21 cellular contexts compared by ENCODE assay signal in the genomic region with DNA sequence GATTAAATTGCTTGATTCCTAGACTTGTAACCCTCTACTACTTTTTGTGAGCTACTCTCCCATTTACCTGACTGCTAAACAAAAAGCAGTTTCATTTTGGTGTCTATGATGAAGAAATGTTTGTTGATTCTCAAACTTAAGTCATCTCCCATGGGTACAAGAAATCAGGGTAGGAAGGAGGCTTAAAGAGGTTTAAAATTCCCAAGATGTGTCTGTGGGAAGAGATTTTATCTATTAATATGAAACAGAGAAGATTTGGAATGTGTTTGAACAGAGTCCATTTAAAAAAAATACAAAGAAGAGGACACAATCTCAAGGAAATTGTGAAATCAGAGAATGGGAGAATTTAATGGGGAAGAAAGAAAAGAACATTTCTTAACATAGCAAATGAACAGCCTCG. TPM values are rescaled to one million over a fixed set of nuclear protein-coding genes. Genes with fewer than 3 reads are reported as not detected.
"Had no signal": no experiment of that assay in that cellular context is flagged by ENCODE, and none has a peak within 500 bp of the region (broad histone marks: within the 10 kb centered on the region; RNA-seq: fewer than 3 reads in every experiment).

No MANE protein-coding gene starts in this region.

- H3K36me3 Mint-ChIP-seq: activated CD4-positive, alpha-beta memory T cell treated with anti-CD3 and anti-CD28 coated beads for 36 hours; activated naive CD8-positive, alpha-beta T cell had no signal

- H3K4me3 Mint-ChIP-seq: activated B cell treated with CpG ODN at 0.5 μM for 24 hours; activated CD4-positive, alpha-beta memory T cell treated with anti-CD3 and anti-CD28 coated beads for 36 hours; activated naive CD8-positive, alpha-beta T cell; activated T-helper 1 cell treated with anti-CD3 and anti-CD28 coated beads, Interleukin-12 subunit alpha, Interleukin-12 subunit beta, Interleukin-2, Interleukin-4 antibody, amounts not matched to agents 30 ng/mL and 10 ng/mL and 1 ng/mL, durations not matched to agents 14 hours and 24 hours and 36 hours; endodermal cell had no signal

- H3K9me3 ChIP-seq: body of pancreas, upper lobe of right lung had no signal

- H3K4me1 Mint-ChIP-seq: activated B cell treated with CpG ODN at 0.5 μM for 24 hours had no signal

- ATAC-seq: body of pancreas, left ventricle myocardium superior, upper lobe of right lung had no signal

- DNase-seq: activated B cell treated with CpG ODN at 0.5 μM for 24 hours; activated CD4-positive, alpha-beta memory T cell treated with anti-CD3 and anti-CD28 coated beads for 36 hours; activated CD4-positive, alpha-beta T cell treated with anti-CD3 and anti-CD28 coated beads for 4 hours; activated gamma-delta T cell treated with Interleukin-2 at 50 U/mL for 16 hours; activated T-cell treated with anti-CD3 and anti-CD28 coated beads for 4 hours; amygdala; body of pancreas; caudate nucleus; dorsolateral prefrontal cortex; endodermal cell; foreskin fibroblast; left ventricle myocardium superior; occipital lobe; retina; stimulated activated CD4-positive, alpha-beta T cell treated with anti-CD3 and anti-CD28 coated beads, Interleukin-12 subunit alpha, Interleukin-12 subunit beta, amount 100 ng/mL, for 4 hours; stimulated activated CD4-positive, alpha-beta T cell treated with anti-CD3 and anti-CD28 coated beads, Interleukin-1b, Interleukin-23, amount 100 ng/mL, for 48 hours; stimulated activated CD8-positive, alpha-beta memory T cell treated with anti-CD3 and anti-CD28 coated beads, Interleukin-4, amount 100 ng/mL, for 48 hours; stimulated activated naive CD4-positive, alpha-beta T cell; upper lobe of right lung had no signal

- H3K36me3 ChIP-seq: upper lobe of right lung had no signal

- H3K9me3 Mint-ChIP-seq: activated B cell treated with CpG ODN at 0.5 μM for 24 hours; activated CD4-positive, alpha-beta memory T cell treated with anti-CD3 and anti-CD28 coated beads for 36 hours; activated T-helper 1 cell treated with anti-CD3 and anti-CD28 coated beads, Interleukin-12 subunit alpha, Interleukin-12 subunit beta, Interleukin-2, Interleukin-4 antibody, amounts not matched to agents 30 ng/mL and 10 ng/mL and 1 ng/mL, durations not matched to agents 14 hours and 24 hours and 36 hours; endodermal cell had no signal

- H3K4me3 ChIP-seq: body of pancreas, dorsolateral prefrontal cortex, upper lobe of right lung had no signal

- H3K27me3 ChIP-seq: body of pancreas, dorsolateral prefrontal cortex, upper lobe of right lung had no signal

- H3K27ac Mint-ChIP-seq: activated B cell treated with CpG ODN at 0.5 μM for 24 hours; activated CD4-positive, alpha-beta memory T cell treated with anti-CD3 and anti-CD28 coated beads for 36 hours; activated naive CD8-positive, alpha-beta T cell; activated T-helper 1 cell treated with anti-CD3 and anti-CD28 coated beads, Interleukin-12 subunit alpha, Interleukin-12 subunit beta, Interleukin-2, Interleukin-4 antibody, amounts not matched to agents 30 ng/mL and 10 ng/mL and 1 ng/mL, durations not matched to agents 14 hours and 24 hours and 36 hours; endodermal cell had no signal

- H3K27ac ChIP-seq: body of pancreas, dorsolateral prefrontal cortex, upper lobe of right lung had no signal

RNA-seq across cellular contexts. Expression of gene P3H2, which starts 14.8 kb away (rescaled TPM):
- total RNA-seq: activated B cell treated with CpG ODN at 0.5 μM for 24 hours; activated CD4-positive, alpha-beta memory T cell treated with anti-CD3 and anti-CD28 coated beads for 36 hours; activated T-helper 1 cell treated with anti-CD3 and anti-CD28 coated beads, Interleukin-12 subunit alpha, Interleukin-12 subunit beta, Interleukin-2, Interleukin-4 antibody, amounts not matched to agents 30 ng/mL and 10 ng/mL and 1 ng/mL, durations not matched to agents 14 hours and 24 hours and 36 hours had no signal
